Comparison of ENCODE assay signal across 19 cellular contexts in genomic region chr3:119368243-119368800, GRCh38.
"Had no signal": no experiment of that assay in that cellular context is flagged by ENCODE, and none has a peak within 500 bp of the region (broad histone marks: within the 10 kb centered on the region; RNA-seq: fewer than 3 reads in every experiment).

No MANE protein-coding gene starts in this region.

- H3K27me3 Mint-ChIP-seq: activated naive CD8-positive, alpha-beta T cell treated with anti-CD3 and anti-CD28 coated beads for 36 hours; activated T-cell treated with anti-CD3 and anti-CD28 coated beads, Interleukin-2, amount 50 U/mL, for 24 hours; dendritic cell treated with granulocyte-macrophage colony-stimulating factor and Interleukin-4, amounts not matched to agents 40 ng/mL and 50 ng/mL, for 4 days; progenitor cell of endocrine pancreas had no signal

- H3K9me3 Mint-ChIP-seq: activated T-cell treated with anti-CD3 and anti-CD28 coated beads, Interleukin-2, amount 50 U/mL, for 24 hours; dendritic cell treated with granulocyte-macrophage colony-stimulating factor and Interleukin-4, amounts not matched to agents 40 ng/mL and 50 ng/mL, for 4 days; neural crest cell had no signal

- H3K4me3 Mint-ChIP-seq: activated naive CD8-positive, alpha-beta T cell treated with anti-CD3 and anti-CD28 coated beads for 36 hours; activated T-cell treated with anti-CD3 and anti-CD28 coated beads, Interleukin-2, amount 50 U/mL, for 24 hours; dendritic cell treated with granulocyte-macrophage colony-stimulating factor and Interleukin-4, amounts not matched to agents 40 ng/mL and 50 ng/mL, for 4 days; neural crest cell had no signal

- H3K27ac Mint-ChIP-seq: activated naive CD8-positive, alpha-beta T cell treated with anti-CD3 and anti-CD28 coated beads for 36 hours; activated T-cell treated with anti-CD3 and anti-CD28 coated beads, Interleukin-2, amount 50 U/mL, for 24 hours; dendritic cell treated with granulocyte-macrophage colony-stimulating factor and Interleukin-4, amounts not matched to agents 40 ng/mL and 50 ng/mL, for 4 days; progenitor cell of endocrine pancreas had no signal

- ATAC-seq: esophagus mucosa; foreskin keratinocyte; lower lobe of right lung; mucosa of descending colon; stimulated activated naive CD8-positive, alpha-beta T cell treated with anti-CD3 and anti-CD28 coated beads, Interleukin-15, Interleukin-2, amounts not matched to agents 100 U/mL and 50 U/mL, for 24 hours had no signal

- DNase-seq: activated CD4-positive, alpha-beta T cell treated with anti-CD3 and anti-CD28 coated beads for 1 hour; activated naive CD4-positive, alpha-beta T cell treated with Interleukin-2 at 50 U/mL for 16 hours; activated naive CD8-positive, alpha-beta T cell treated with anti-CD3 and anti-CD28 coated beads for 36 hours; activated T-cell treated with anti-CD3 and anti-CD28 coated beads, Interleukin-2, amount 50 U/mL, for 24 hours; amniotic stem cell; effector CD4-positive, alpha-beta T cell; foreskin keratinocyte; lower lobe of right lung; mesendoderm; mucosa of descending colon; stimulated activated CD4-positive, alpha-beta T cell treated with anti-CD3 and anti-CD28 coated beads, Interleukin-4, amount 100 ng/mL, for 24 hours; stimulated activated naive CD8-positive, alpha-beta T cell treated with anti-CD3 and anti-CD28 coated beads, Interleukin-15, Interleukin-2, amounts not matched to agents 100 U/mL and 50 U/mL, for 24 hours; tibial artery; WERI-Rb-1 had no signal

- H3K4me1 ChIP-seq: foreskin keratinocyte, lower lobe of right lung, tibial artery had no signal

- H3K27ac ChIP-seq: cardiac muscle cell, foreskin keratinocyte, lower lobe of right lung, tibial artery, WERI-Rb-1 had no signal

- H3K9me3 ChIP-seq: lower lobe of right lung, mucosa of descending colon, tibial artery had no signal

- H3K4me1 Mint-ChIP-seq: activated naive CD8-positive, alpha-beta T cell treated with anti-CD3 and anti-CD28 coated beads for 36 hours had no signal

- H3K4me3 ChIP-seq: cardiac muscle cell, lower lobe of right lung, mucosa of descending colon, tibial artery had no signal

- H3K27me3 ChIP-seq: cardiac muscle cell, foreskin keratinocyte, tibial artery had no signal

- H3K36me3 ChIP-seq: WERI-Rb-1 had no signal
